ENCODE assay signal across 14 cellular contexts in the genomic region with DNA sequence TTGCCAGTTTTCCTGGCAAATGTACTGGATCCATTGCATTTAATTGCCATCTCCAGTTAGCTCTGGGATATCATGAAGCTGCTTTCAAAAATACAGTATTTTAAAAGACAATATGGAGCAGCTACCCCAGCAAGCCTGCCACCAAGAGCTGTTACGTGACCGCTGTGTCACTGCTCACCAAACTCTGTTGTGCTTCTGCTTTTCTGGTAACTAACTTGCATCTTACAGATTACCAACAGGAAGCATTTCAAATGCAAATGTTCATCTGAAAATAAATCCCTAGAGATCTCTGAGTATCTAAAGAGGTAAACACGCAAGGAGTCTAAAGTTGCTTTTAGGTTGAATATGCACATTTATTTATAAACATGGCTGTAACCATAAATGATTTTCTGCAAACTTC.
DNase-seq lines count a peak whose midpoint lies in the region; ATAC-seq and TF ChIP-seq lines count a peak whose summit lies in the region.
"Had no signal": no experiment of that assay in that cellular context is flagged by ENCODE, and none has a peak within 500 bp of the region (broad histone marks: within the 10 kb centered on the region; RNA-seq: fewer than 3 reads in every experiment).

No MANE protein-coding gene starts in this region.

- peaks cover 0 to 4% of the 10 kb centered on the region in 2 donors for H3K4me1 ChIP-seq in right atrium auricular region
- H3K4me1 ChIP-seq: SJCRH30 had no signal

- DNase-seq in SK-N-MC (ENCODE audit: low read depth, low spot score) (no peak), right atrium auricular region (ENCODE audit: low spot score) (no peak), coronary artery (ENCODE audit: low spot score) (no peak), medulla oblongata (ENCODE audit: extremely low spot score) (no peak), DMS114 treated with DMSO at 0.1 percent for 48 hours (lab: John Stamatoyannopoulos, UW; ENCODE audit: unreplicated experiment) (no peak)
- DNase-seq: activated CD4-positive, CD25-positive, alpha-beta regulatory T cell treated with anti-CD3 and anti-CD28 coated beads, Interleukin-2, amount 50 U/mL, for 72 hours; activated naive CD4-positive, alpha-beta T cell; CD4-positive, CD25-positive, alpha-beta regulatory T cell; kidney glomerular epithelial cell; SJCRH30 had no signal

- H3K9me3 ChIP-seq in SK-N-MC (ENCODE audit: low read depth, low read length) (no peaks in the 10 kb centered on the region), right atrium auricular region (no peaks in the 10 kb centered on the region)
- H3K9me3 ChIP-seq: SJCRH30 had no signal

- no peak overlapping the region for H3K4me3 ChIP-seq in SK-N-MC
- H3K4me3 ChIP-seq in right atrium auricular region: no peak overlapping the region
- no peak overlapping the region for H3K4me3 ChIP-seq in coronary artery
- H3K4me3 ChIP-seq: SJCRH30 had no signal

- ATAC-seq in GM18519 (IDR thresholded peaks at IDR 0.05; ENCODE audit: low FRiP score, unreplicated experiment) (peak; percentile 93), GM21526 (IDR thresholded peaks at IDR 0.05; ENCODE audit: low FRiP score, unreplicated experiment) (peak; percentile 89), HG03066 (IDR thresholded peaks at IDR 0.05; ENCODE audit: low read depth, unreplicated experiment) (peak; percentile 68)

- no peak overlapping the region for H3K9ac ChIP-seq in SK-N-MC (ENCODE audit: insufficient read length)
- H3K9ac ChIP-seq: KMS-11 had no signal

- H3K36me3 ChIP-seq in SK-N-MC (ENCODE audit: insufficient read depth, low read length) (no peaks in the 10 kb centered on the region), right atrium auricular region (no peaks in the 10 kb centered on the region)
- H3K36me3 ChIP-seq: SJCRH30 had no signal

- H3K27ac ChIP-seq in SK-N-MC (peak overlapping the region; percentile 45), right atrium auricular region (no peak overlapping the region), coronary artery (no peak overlapping the region)
- H3K27ac ChIP-seq: KMS-11, SJCRH30 had no signal

- no peaks in the 10 kb centered on the region for H3K27me3 ChIP-seq in right atrium auricular region
- H3K27me3 ChIP-seq: SJCRH30 had no signal

- TF ChIP-seq CTCF in right atrium auricular region (IDR thresholded peaks at IDR 0.05) (no peak), coronary artery (IDR thresholded peaks at IDR 0.05) (no peak)
